31 cellular contexts compared by ENCODE assay signal in the genomic region with DNA sequence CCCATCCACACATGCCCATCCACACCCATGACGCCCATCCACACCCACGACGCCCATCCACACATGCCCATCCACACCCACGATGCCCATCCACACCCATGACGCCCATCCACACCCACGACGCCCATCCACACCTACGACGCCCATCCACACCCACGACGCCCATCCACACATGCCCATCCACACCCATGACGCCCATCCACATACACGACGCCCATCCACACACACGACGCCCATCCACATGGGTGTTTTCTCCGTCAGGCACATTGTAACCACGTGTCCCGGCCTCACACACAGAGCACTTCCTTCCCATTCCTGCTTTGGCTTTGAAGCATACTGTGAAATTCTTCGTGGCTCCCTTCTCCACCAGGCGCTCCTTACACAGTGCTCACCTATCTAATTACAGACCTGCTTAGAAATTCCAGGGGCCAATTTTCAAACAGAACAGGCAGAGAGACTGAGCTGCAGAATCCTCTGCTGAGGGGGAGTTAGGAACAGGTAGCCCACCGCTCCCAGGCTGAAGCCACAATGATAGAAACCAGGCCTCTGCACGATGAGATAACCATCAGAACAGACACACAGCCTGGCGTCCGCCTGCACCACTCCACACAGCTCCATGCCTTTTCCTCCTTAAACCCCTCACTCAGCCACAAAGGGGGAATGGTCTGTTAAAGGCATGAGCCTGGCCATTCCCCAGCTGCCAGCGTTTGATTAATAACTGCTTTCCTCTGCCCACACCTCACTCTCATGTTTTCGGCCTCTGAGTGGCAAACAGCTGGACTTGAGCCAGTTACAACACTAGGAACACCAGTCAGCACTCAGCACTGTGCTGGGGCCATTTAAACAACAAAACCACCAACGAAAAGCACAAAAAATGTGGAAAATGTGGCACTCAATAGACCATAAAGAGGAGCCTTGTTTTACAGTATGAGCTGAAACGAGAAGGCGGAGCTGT.
DNase-seq lines count a peak whose midpoint lies in the region; ATAC-seq, FAIRE-seq and TF ChIP-seq lines count a peak whose summit lies in the region.
"Had no signal": no experiment of that assay in that cellular context is flagged by ENCODE, and none has a peak within 500 bp of the region (broad histone marks: within the 10 kb centered on the region; RNA-seq: fewer than 3 reads in every experiment).

No MANE protein-coding gene starts in this region.

- H3K4me3 ChIP-seq in bronchial epithelial cell (ENCODE audit: low read depth, low read length) (no peak overlapping the region), sigmoid colon (no peak overlapping the region)
- H3K4me3 ChIP-seq: dorsolateral prefrontal cortex, GM23248, MG63, skin epidermis, transverse colon had no signal

- TF ChIP-seq EP300 in sigmoid colon (IDR thresholded peaks at IDR 0.05): no peak

- no peak overlapping the region for H3K27ac ChIP-seq in sigmoid colon
- H3K27ac ChIP-seq: dorsolateral prefrontal cortex, GM23248, skin epidermis, transverse colon had no signal

- TF ChIP-seq POLR2A in sigmoid colon (IDR thresholded peaks at IDR 0.05): no peak

- H3K4me1 ChIP-seq in sigmoid colon: no peaks in the 10 kb centered on the region
- H3K4me1 ChIP-seq: Caco-2, transverse colon had no signal

- peak; percentile 58 for FAIRE-seq in bronchial epithelial cell (lab: Jason Lieb, UNC)
- FAIRE-seq: astrocyte, endothelial cell of umbilical vein, GM12892 had no signal

- intact Hi-C loops in sigmoid colon (cut with DNase I): no loop called here

- H3K9me3 ChIP-seq in sigmoid colon: peaks cover 0 to 2% (median 0%) of the 10 kb centered on the region in 4 donors
- H3K9me3 ChIP-seq: MG63, transverse colon had no signal

- no peak for TF ChIP-seq CTCF in bronchial epithelial cell (IDR thresholded peaks at IDR 0.05; ENCODE audit: insufficient read depth, low read length, severe bottlenecking)
- TF ChIP-seq CTCF in sigmoid colon (IDR thresholded peaks at IDR 0.05): no peak

- DNase-seq in DMS79 (lab: John Stamatoyannopoulos, UW) (peak; percentile 35), NCI-H2029 treated with DMSO at 0.1 percent for 48 hours (lab: John Stamatoyannopoulos, UW) (peak; percentile 45), bronchial epithelial cell (ENCODE audit: low read depth) (no peak), sigmoid colon (peak; percentile 20), NCI-H345 (lab: John Stamatoyannopoulos, UW) (no peak), left lobe of liver (ENCODE audit: low spot score) (no peak)
- DNase-seq: activated CD8-positive, alpha-beta T cell treated with anti-CD3 and anti-CD28 coated beads, Interleukin-2, amount 10 ng/mL, durations not matched to agents 7 days and 5 days; activated gamma-delta T cell; activated naive CD8-positive, alpha-beta T cell treated with anti-CD3 and anti-CD28 coated beads, Interleukin-2, amount 10 ng/mL, durations not matched to agents 7 days and 5 days; activated T-cell treated with anti-CD3 and anti-CD28 coated beads for 4 hours; C1 segment of cervical spinal cord; GM23248; hypothalamus; immature natural killer cell; KG1; MG63; naive thymus-derived CD4-positive, alpha-beta T cell; NCI-H146; NCI-H2171 treated with DMSO at 0.1 percent for 48 hours; NCI-H524 treated with DMSO at 0.1 percent for 48 hours; occipital lobe; stimulated activated CD4-positive, alpha-beta T cell treated with anti-CD3 and anti-CD28 coated beads, Interleukin-1b, Interleukin-23, amount 100 ng/mL, for 48 hours; stimulated activated CD8-positive, alpha-beta memory T cell treated with anti-CD3 and anti-CD28 coated beads, Interleukin-4, amount 100 ng/mL, for 48 hours; transverse colon had no signal

- 81 to 86% methylated on average over 30 of the region's 30 CpGs for WGBS in sigmoid colon, 2 donors

- H3K36me3 ChIP-seq in bronchial epithelial cell (ENCODE audit: control insufficient read depth, insufficient read depth, low read length) (no peaks in the 10 kb centered on the region), sigmoid colon (no peaks in the 10 kb centered on the region)
- H3K36me3 ChIP-seq: MG63, transverse colon had no signal

- H3K27me3 ChIP-seq in bronchial epithelial cell (ENCODE audit: control insufficient read depth, insufficient read depth, low read length) (no peaks in the 10 kb centered on the region), sigmoid colon (peaks cover 0 to 4% (median 0%) of the 10 kb centered on the region in 3 donors)
- H3K27me3 ChIP-seq: dorsolateral prefrontal cortex, MG63, transverse colon had no signal

- no peak for ATAC-seq in left lobe of liver
- ATAC-seq in activated CD4-positive, CD25-positive, alpha-beta regulatory T cell treated with anti-CD3 and anti-CD28 coated beads, Interleukin-2, amount 50 U/mL, for 24 hours: no peak
- ATAC-seq: activated CD8-positive, alpha-beta T cell treated with anti-CD3 and anti-CD28 coated beads, Interleukin-2, amount 10 ng/mL, durations not matched to agents 7 days and 5 days; naive thymus-derived CD4-positive, alpha-beta T cell had no signal

Comparison
In these comparisons a context has a peak if more than half of its experiments do, and no peak if none do; other contexts are left out.
1. DNase-seq: peak in DMS79 (single experiment), NCI-H2029 treated with DMSO at 0.1 percent for 48 hours (single experiment) and sigmoid colon (single experiment); none in bronchial epithelial cell (single experiment), NCI-H345 (single experiment) and left lobe of liver (single experiment).